In the genomic region with DNA sequence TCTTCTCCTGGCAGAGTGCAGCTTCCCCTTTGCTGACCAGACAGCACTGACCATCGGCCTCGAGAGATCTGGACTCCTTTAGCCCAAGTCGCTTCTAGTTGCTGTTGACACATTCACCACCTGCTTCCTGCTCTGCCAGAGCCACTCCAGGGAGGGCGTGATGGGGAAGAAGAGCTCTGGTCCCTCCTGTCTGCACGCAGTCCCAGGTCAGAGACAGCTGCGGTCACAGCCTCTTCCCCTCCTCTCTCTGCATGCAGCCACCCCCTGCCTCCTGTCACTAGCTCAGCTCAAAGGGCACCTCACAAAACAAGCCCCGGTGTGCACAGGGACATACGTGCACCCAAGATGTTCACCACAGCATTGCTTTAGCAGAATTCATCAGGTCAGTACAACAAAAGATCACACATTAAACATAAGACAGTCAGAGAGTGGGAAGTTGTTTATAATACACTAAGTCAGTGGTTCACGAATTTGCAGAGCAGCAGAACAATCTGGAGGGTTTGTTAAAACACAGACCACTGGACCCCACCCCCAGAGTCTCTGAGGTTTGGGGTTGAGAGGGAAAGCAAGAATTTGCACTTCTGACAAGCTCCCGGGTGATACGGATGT, we compare ENCODE assay signal across 8 cellular contexts.
DNase-seq lines count a peak whose midpoint lies in the region; ATAC-seq, FAIRE-seq and TF ChIP-seq lines count a peak whose summit lies in the region.

No MANE protein-coding gene starts in this region.

- peaks cover 25% of the 10 kb centered on the region for H3K4me1 ChIP-seq in OCI-LY3 (ENCODE audit: low read length)
- H3K4me1 ChIP-seq in colonic mucosa, result no peaks in the 10 kb centered on the region

- H3K9ac ChIP-seq in OCI-LY3 (ENCODE audit: low read length) (no peak overlapping the region), colonic mucosa (ENCODE audit: low read depth in 2 of 2, low read length in 2 of 2) (no peak overlapping the region)

- H3K36me3 ChIP-seq in OCI-LY3 (replicated peaks; ENCODE audit: low read depth, low read length) (no peaks in the 10 kb centered on the region), colonic mucosa (no peaks in the 10 kb centered on the region)

- peak; percentile 27 for FAIRE-seq in urothelium cell line (lab: Jason Lieb, UNC)

- H3K4me2 ChIP-seq in OCI-LY3 (ENCODE audit: low read length), result peak overlapping the region; percentile 20; the same call in 1 of the 2 replicates

- intact Hi-C loops in colonic mucosa (cut with DNase I), result no loop called here

- H3K9me3 ChIP-seq in OCI-LY3 (ENCODE audit: insufficient read depth, low read length) (no peaks in the 10 kb centered on the region), colonic mucosa (no peaks in the 10 kb centered on the region)

- H3K27me3 ChIP-seq in OCI-LY3 (ENCODE audit: low read depth, low read length) (no peaks in the 10 kb centered on the region), colonic mucosa (no peaks in the 10 kb centered on the region)

- DNase-seq in stimulated activated CD4-positive, alpha-beta T cell treated with anti-CD3 and anti-CD28 coated beads, Interleukin-15, amount 100 ng/mL, for 24 hours, result peak; percentile 28
- no peak for DNase-seq in stimulated activated CD4-positive, alpha-beta T cell treated with anti-CD3 and anti-CD28 coated beads, Interleukin-4, amount 100 ng/mL, for 1 hour
- DNase-seq in colonic mucosa, result peak; percentile 21
- no peak for DNase-seq in urothelium cell line (ENCODE audit: low spot score)
- no peak for DNase-seq in H4 (ENCODE audit: low spot score)
- DNase-seq in HCEC 1CT, result no peak

- no peaks in the 10 kb centered on the region for H4K20me1 ChIP-seq in OCI-LY3 (ENCODE audit: insufficient read depth, low read length)

- TF ChIP-seq CTCF in OCI-LY3 (IDR thresholded peaks at IDR 0.05; ENCODE audit: low read depth, low read length), result no peak
- no peak for TF ChIP-seq CTCF in colonic mucosa (IDR thresholded peaks at IDR 0.05)

- H3K27ac ChIP-seq in OCI-LY3 (ENCODE audit: low read length), result no peak overlapping the region
- no peak overlapping the region for H3K27ac ChIP-seq in colonic mucosa

- no peak for ATAC-seq in HG03175 (IDR thresholded peaks at IDR 0.05; ENCODE audit: unreplicated experiment)

- 0 out of 2 replicates have a peak overlapping the region, but pooled peaks have one; percentile 49 for H2AFZ ChIP-seq in OCI-LY3 (ENCODE audit: low read depth, low read length)

- H3K4me3 ChIP-seq in OCI-LY3 (ENCODE audit: low read length) (no peak overlapping the region), colonic mucosa (no peak overlapping the region)

- no peaks in the 10 kb centered on the region for H3K79me2 ChIP-seq in OCI-LY3 (ENCODE audit: low read length)

Comparison
In these comparisons a context has a peak if more than half of its experiments do, and no peak if none do; other contexts are left out.
1. DNase-seq: peak in stimulated activated CD4-positive, alpha-beta T cell treated with anti-CD3 and anti-CD28 coated beads, Interleukin-15, amount 100 ng/mL, for 24 hours (single experiment) and colonic mucosa (single experiment); none in stimulated activated CD4-positive, alpha-beta T cell treated with anti-CD3 and anti-CD28 coated beads, Interleukin-4, amount 100 ng/mL, for 1 hour (single experiment), urothelium cell line (single experiment), H4 (single experiment) and HCEC 1CT (single experiment).